ENCODE assay signal across 9 cellular contexts in genomic region chr6:84796343-84796742, GRCh38. TPM values are rescaled to one million over a fixed set of nuclear protein-coding genes. Genes with fewer than 3 reads are reported as not detected.
"Had no signal": no experiment of that assay in that cellular context is flagged by ENCODE, and none has a peak within 500 bp of the region (broad histone marks: within the 10 kb centered on the region; RNA-seq: fewer than 3 reads in every experiment).

No MANE protein-coding gene starts in this region.

- ATAC-seq: GM12878 had no signal

- DNase-seq: GDM1, GF-D8 had no signal

- FAIRE-seq: G401.6, GM12878, GM12891, GM12892, GM18507, GM19239 had no signal

- H3K4me3 ChIP-seq: GM12878 had no signal

RNA-seq across cellular contexts. Expression of gene TBX18, which starts 31.9 kb away (rescaled TPM):
- total RNA-seq: G401 had no signal
